In the genomic region with DNA sequence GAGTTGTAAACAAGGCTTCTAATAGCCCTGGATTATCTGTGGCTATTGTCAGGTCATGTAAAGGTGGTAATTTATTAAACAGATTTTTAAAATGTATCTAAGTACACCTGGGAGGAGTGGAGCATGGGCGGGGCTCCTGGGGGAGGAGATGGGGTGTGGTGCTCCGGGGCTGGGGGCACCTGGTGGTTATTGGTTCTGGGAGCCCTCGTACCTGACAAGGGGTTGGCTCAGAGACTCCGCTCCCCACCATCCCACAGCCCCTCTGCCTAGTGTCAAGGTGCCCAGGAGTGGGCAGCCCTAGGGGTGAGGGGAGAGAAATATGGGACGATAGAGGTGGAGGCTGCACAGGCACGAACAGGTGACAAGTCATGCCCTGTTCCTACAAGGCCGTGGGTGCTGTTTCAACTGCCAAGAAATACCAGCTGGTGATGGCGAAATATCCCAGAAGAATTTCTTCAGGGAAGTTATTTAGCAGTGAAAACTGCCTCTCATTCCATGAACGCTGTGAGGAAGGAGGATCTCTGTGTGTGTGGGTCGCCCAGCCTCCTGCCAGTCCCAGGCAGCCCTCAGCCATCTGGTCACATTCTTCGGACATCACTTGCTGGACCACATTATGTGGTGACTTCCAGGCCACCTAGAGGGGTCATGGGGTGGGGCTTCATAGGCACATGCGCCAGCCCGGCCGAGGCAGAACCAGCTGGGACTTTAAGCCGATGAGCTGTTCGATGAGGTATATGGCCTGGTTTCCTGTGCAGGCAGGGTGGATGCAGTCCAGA, we compare ENCODE assay signal across 17 cellular contexts. TPM values are rescaled to one million over a fixed set of nuclear protein-coding genes. Genes with fewer than 3 reads are reported as not detected.
A peak's percentile ranks its signal among the peaks of the same experiment; 100 is the strongest.
DNase-seq lines count a peak whose midpoint lies in the region; ATAC-seq and TF ChIP-seq lines count a peak whose summit lies in the region.
"Had no signal": no experiment of that assay in that cellular context is flagged by ENCODE, and none has a peak within 500 bp of the region (broad histone marks: within the 10 kb centered on the region; RNA-seq: fewer than 3 reads in every experiment).

No MANE protein-coding gene starts in this region.

- H3K27ac Mint-ChIP-seq in GM23338 = no peak overlapping the region
- H3K27ac Mint-ChIP-seq: activated T-helper 1 cell treated with anti-CD3 and anti-CD28 coated beads, Interleukin-12 subunit alpha, Interleukin-12 subunit beta, Interleukin-2, Interleukin-4 antibody, amounts not matched to agents 30 ng/mL and 10 ng/mL and 1 ng/mL, durations not matched to agents 14 hours and 24 hours and 36 hours; nephron progenitor cell; type B pancreatic cell had no signal

- H3K9ac ChIP-seq in adipocyte (ENCODE audit: low read length) = no peak overlapping the region

- 0 out of 2 replicates have a peak, but pooled peaks cover 3% of the 10 kb centered on the region for H3K9me2 ChIP-seq in GM23338 (ENCODE audit: insufficient read depth)

- H3K4me3 Mint-ChIP-seq in GM23338 = no peak overlapping the region
- H3K4me3 Mint-ChIP-seq: activated T-helper 1 cell treated with anti-CD3 and anti-CD28 coated beads, Interleukin-12 subunit alpha, Interleukin-12 subunit beta, Interleukin-2, Interleukin-4 antibody, amounts not matched to agents 30 ng/mL and 10 ng/mL and 1 ng/mL, durations not matched to agents 14 hours and 24 hours and 36 hours; nephron progenitor cell; type B pancreatic cell had no signal

- ATAC-seq in GM23338 = no peak

- no peaks in the 10 kb centered on the region for H3K36me3 Mint-ChIP-seq in GM23338 (ENCODE audit: low read depth)
- H3K36me3 Mint-ChIP-seq: type B pancreatic cell had no signal

- H3K4me1 Mint-ChIP-seq in GM23338 = peaks cover 23% of the 10 kb centered on the region

- peaks cover 15% of the 10 kb centered on the region for H3K27me3 Mint-ChIP-seq in GM23338 (ENCODE audit: insufficient read depth, low read depth, poor library complexity)

- no peaks in the 10 kb centered on the region for H4K20me1 ChIP-seq in GM23338 (replicated peaks; ENCODE audit: insufficient read depth)

- TF ChIP-seq CTCF in GM23338 (conservative IDR thresholded peaks at IDR 0.05; ENCODE audit: low read depth in 2 of 2) (no peak), fibroblast of the aortic adventitia (IDR thresholded peaks at IDR 0.05; ENCODE audit: insufficient read depth, low read length) (no peak)

- DNase-seq in GM23338 (ENCODE audit: low spot score) = no peak
- peak; percentile 75 for DNase-seq in adipocyte (ENCODE audit: low read depth)
- DNase-seq in fibroblast of the aortic adventitia (ENCODE audit: low read depth) = peak; percentile 21
- peak; percentile 39 for DNase-seq in skeletal muscle cell (ENCODE audit: low read depth)
- DNase-seq in GM19240 (ENCODE audit: insufficient read length, low spot score) = no peak
- DNase-seq in SKM-1 treated with dmso at 0.1 percent for 144 hours (lab: John Stamatoyannopoulos, UW; ENCODE audit: unreplicated experiment) = no peak
- no peak for DNase-seq in NCI-H345 treated with DMSO at 0.1 percent for 48 hours (lab: John Stamatoyannopoulos, UW; ENCODE audit: unreplicated experiment)
- DNase-seq in NCI-H1930 (lab: John Stamatoyannopoulos, UW) = no peak
- DNase-seq: activated CD4-positive, alpha-beta T cell treated with anti-CD3 and anti-CD28 coated beads, Interleukin-2, amount 50 U/mL, for 48 hours; adrenal gland; erythroblast; NCI-H345; nephron progenitor cell; right cardiac atrium; stimulated activated CD4-positive, alpha-beta T cell treated with anti-CD3 and anti-CD28 coated beads, Interleukin-4, amount 100 ng/mL, for 24 hours had no signal

- no peaks in the 10 kb centered on the region for H3K79me2 ChIP-seq in GM23338 (replicated peaks; ENCODE audit: insufficient read depth)

- H3K27me3 ChIP-seq in GM23338 (ENCODE audit: insufficient read depth) = no peaks in the 10 kb centered on the region
- H3K27me3 ChIP-seq in adipocyte (replicated peaks; ENCODE audit: control insufficient read depth, insufficient read depth, low read length) = peaks cover 14% of the 10 kb centered on the region

- no peak overlapping the region for H3K27ac ChIP-seq in GM23338 (ENCODE audit: low read depth)
- H3K27ac ChIP-seq: adrenal gland had no signal

- peaks cover 2% of the 10 kb centered on the region; the same call in 1 of the 3 replicates for H3K9me3 Mint-ChIP-seq in GM23338
- H3K9me3 Mint-ChIP-seq: activated T-helper 1 cell treated with anti-CD3 and anti-CD28 coated beads, Interleukin-12 subunit alpha, Interleukin-12 subunit beta, Interleukin-2, Interleukin-4 antibody, amounts not matched to agents 30 ng/mL and 10 ng/mL and 1 ng/mL, durations not matched to agents 14 hours and 24 hours and 36 hours; type B pancreatic cell had no signal

- no peaks in the 10 kb centered on the region for H3F3A ChIP-seq in GM23338 (replicated peaks; ENCODE audit: low read depth)

- H2AFZ ChIP-seq in GM23338 = no peak overlapping the region

- H3K36me3 ChIP-seq in GM23338 (ENCODE audit: insufficient read depth) = no peaks in the 10 kb centered on the region
- H3K36me3 ChIP-seq in adipocyte (ENCODE audit: control insufficient read depth, insufficient read depth, low read length, severe bottlenecking) = no peaks in the 10 kb centered on the region
- H3K36me3 ChIP-seq: adrenal gland had no signal

- H3K4me3 ChIP-seq in GM23338 = no peak overlapping the region
- no peak overlapping the region for H3K4me3 ChIP-seq in adipocyte (ENCODE audit: low read length)
- no peak overlapping the region for H3K4me3 ChIP-seq in fibroblast of the aortic adventitia (ENCODE audit: low read depth, low read length)
- no peak overlapping the region for H3K4me3 ChIP-seq in skeletal muscle cell (ENCODE audit: low read depth, low read length)
- H3K4me3 ChIP-seq: adrenal gland had no signal

- peaks cover 8% of the 10 kb centered on the region for H3K9me3 ChIP-seq in adipocyte (ENCODE audit: control insufficient read depth, low read length)
- H3K9me3 ChIP-seq: adrenal gland had no signal

- peak overlapping the region; percentile 72 for H3K4me2 ChIP-seq in GM23338

- peaks cover 22% of the 10 kb centered on the region for H3K4me1 ChIP-seq in GM23338 (ENCODE audit: insufficient read depth)
- H3K4me1 ChIP-seq in adipocyte (ENCODE audit: control insufficient read depth, insufficient read depth, low read length) = peaks cover 9% of the 10 kb centered on the region
- H3K4me1 ChIP-seq: adrenal gland had no signal

TF ChIP-seq in GM23338, 12 proteins besides CTCF, POLR2A, EP300 and RAD21:
- no peak for TF ChIP-seq CREB1 (CRISPR knock-in tag; IDR thresholded peaks at IDR 0.05; ENCODE audit: low read depth)
- TF ChIP-seq STAT1 (IDR thresholded peaks at IDR 0.05; ENCODE audit: unreplicated experiment) = no peak
- no peak for TF ChIP-seq EZH2phosphoT487 (IDR thresholded peaks at IDR 0.05; ENCODE audit: unreplicated experiment)
- TF ChIP-seq EZH2 (IDR thresholded peaks at IDR 0.05; ENCODE audit: low read depth, unreplicated experiment) = no peak
- no peak for TF ChIP-seq REST (IDR thresholded peaks at IDR 0.05; ENCODE audit: unreplicated experiment)
- no peak for TF ChIP-seq ZNF114 (CRISPR knock-in tag; IDR thresholded peaks at IDR 0.05)
TF ChIP-seq in GM23338: peak in this region for 0.

RNA-seq across cellular contexts. Expression of gene IRX3, which starts 55.6 kb away (rescaled TPM):
- total RNA-seq in GM23338 (2014; rRNA removed; shearing (Covaris generic)) = 0.90 and 1.7 TPM in 2 replicates
- 1.6 and 2.3 TPM in 2 replicates for polyA plus RNA-seq in GM23338 (2016; fragmentation: Nextera tagmentation; extraction: Ambion mirVana)
- total RNA-seq in fibroblast of the aortic adventitia (ENCODE audit: low replicate concordance) = 0.09 and 1.8 TPM in 2 replicates

Comparison
In these comparisons a context has a peak if more than half of its experiments do, and no peak if none do; other contexts are left out.
1. DNase-seq: peak in adipocyte (single experiment), fibroblast of the aortic adventitia (single experiment) and skeletal muscle cell (single experiment); none in GM23338 (single experiment), GM19240 (single experiment), SKM-1 treated with dmso at 0.1 percent for 144 hours (single experiment), NCI-H345 treated with DMSO at 0.1 percent for 48 hours (single experiment) and NCI-H1930 (0 of 2).